In the genomic region with DNA sequence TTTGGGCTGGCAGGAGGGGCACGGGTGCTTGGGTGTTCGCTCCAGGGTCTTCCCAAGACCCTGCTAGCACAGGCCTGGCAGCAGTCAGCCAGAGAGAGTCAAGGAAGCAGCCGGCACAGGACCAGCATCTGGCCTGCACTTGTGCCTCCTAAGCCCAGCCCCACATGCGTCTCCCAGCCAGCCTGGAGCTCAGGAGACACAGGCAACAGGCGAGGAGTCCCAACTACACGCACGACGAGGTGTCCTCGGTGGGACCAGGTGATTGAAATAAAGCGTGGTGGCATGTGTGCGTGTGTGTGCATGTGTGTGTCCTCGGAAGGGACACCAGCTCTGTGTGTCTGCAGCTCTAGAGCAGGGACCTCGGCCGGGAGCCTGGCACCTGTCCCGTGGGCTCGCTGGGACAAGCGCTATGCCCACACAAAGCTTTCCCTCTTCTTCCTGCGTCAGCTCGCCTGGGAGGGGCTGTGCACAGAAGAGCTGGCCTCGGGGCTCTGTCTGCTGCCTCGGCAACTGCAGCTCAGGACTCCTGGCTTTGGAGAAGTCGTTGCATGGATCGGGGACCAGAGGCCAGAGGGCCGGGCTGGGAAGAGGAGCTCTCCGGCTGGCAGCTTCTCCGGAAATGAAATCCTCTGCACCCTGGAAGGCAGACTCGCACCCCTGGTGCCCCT, we compare ENCODE assay signal across 2 cellular contexts.
TF ChIP-seq lines count a peak whose summit lies in the region.

No MANE protein-coding gene starts in this region.

TF ChIP-seq in A549, 52 proteins besides CTCF, POLR2A, EP300 and RAD21:
- no peak for TF ChIP-seq RFX5 (IDR thresholded peaks at IDR 0.05)
- TF ChIP-seq POLR2AphosphoS2 (conservative IDR thresholded peaks at IDR 0.05; ENCODE audit: low read length), result no peak
- no peak for TF ChIP-seq GATA3 (IDR thresholded peaks at IDR 0.05; ENCODE audit: borderline replicate concordance)
- TF ChIP-seq CEBPB (IDR thresholded peaks at IDR 0.05), result no peak
TF ChIP-seq in A549: peak in this region for 0.

TF ChIP-seq in H1, 55 proteins besides CTCF, POLR2A, EP300 and RAD21:
- no peak for TF ChIP-seq JUND (IDR thresholded peaks at IDR 0.05; ENCODE audit: low read length)
- TF ChIP-seq KDM1A (IDR thresholded peaks at IDR 0.05; ENCODE audit: borderline replicate concordance, low read length), result no peak
- TF ChIP-seq RXRA (IDR thresholded peaks at IDR 0.05; ENCODE audit: insufficient read depth, low read depth, low read length), result no peak
- no peak for TF ChIP-seq YY1 (IDR thresholded peaks at IDR 0.05; ENCODE audit: low read depth, low read length)
- TF ChIP-seq, protein P1, sequence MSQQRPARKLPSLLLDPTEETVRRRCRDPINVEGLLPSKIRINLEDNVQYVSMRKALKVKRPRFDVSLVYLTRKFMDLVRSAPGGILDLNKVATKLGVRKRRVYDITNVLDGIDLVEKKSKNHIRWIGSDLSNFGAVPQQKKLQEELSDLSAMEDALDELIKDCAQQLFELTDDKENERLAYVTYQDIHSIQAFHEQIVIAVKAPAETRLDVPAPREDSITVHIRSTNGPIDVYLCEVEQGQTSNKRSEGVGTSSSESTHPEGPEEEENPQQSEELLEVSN (IDR thresholded peaks at IDR 0.05), result no peak
- TF ChIP-seq EZH2 (IDR thresholded peaks at IDR 0.05; ENCODE audit: low read depth, low read length, severe bottlenecking), result no peak
- TF ChIP-seq SIX5 (IDR thresholded peaks at IDR 0.05; ENCODE audit: low read depth, low read length), result no peak
- TF ChIP-seq POU5F1 (IDR thresholded peaks at IDR 0.05; ENCODE audit: low read depth, low read length), result no peak
- TF ChIP-seq NRF1 (IDR thresholded peaks at IDR 0.05; ENCODE audit: low read depth, low read length), result no peak
- TF ChIP-seq ATF3 (IDR thresholded peaks at IDR 0.05; ENCODE audit: insufficient read depth, low read depth, low read length), result no peak
- TF ChIP-seq POLR2AphosphoS5 (IDR thresholded peaks at IDR 0.05; ENCODE audit: low read depth, low read length), result no peak
- TF ChIP-seq ASH2L (IDR thresholded peaks at IDR 0.05; ENCODE audit: low read length), result no peak
- no peak for TF ChIP-seq GABPA (IDR thresholded peaks at IDR 0.05; ENCODE audit: borderline replicate concordance, insufficient read depth, low read length)
- TF ChIP-seq RFX5 (IDR thresholded peaks at IDR 0.05; ENCODE audit: borderline replicate concordance, low read depth, low read length), result no peak
- TF ChIP-seq GTF2F1 (IDR thresholded peaks at IDR 0.05; ENCODE audit: borderline replicate concordance, low read depth, low read length), result no peak
- TF ChIP-seq KDM4A (IDR thresholded peaks at IDR 0.05; ENCODE audit: low read depth, low read length, severe bottlenecking), result no peak
- TF ChIP-seq KDM5A (IDR thresholded peaks at IDR 0.05; ENCODE audit: low read length), result no peak
